8 cellular contexts compared by ENCODE assay signal in genomic region chr15:76384409-76384808, GRCh38.
"Had no signal": no experiment of that assay in that cellular context is flagged by ENCODE, and none has a peak within 500 bp of the region (broad histone marks: within the 10 kb centered on the region; RNA-seq: fewer than 3 reads in every experiment).

No MANE protein-coding gene starts in this region.

- DNase-seq: GDM1, GF-D8 had no signal

- ATAC-seq: GM12878 had no signal

- FAIRE-seq: G401.6, GM12878, GM12891, GM12892, GM18507, GM19239 had no signal

- H3K4me3 ChIP-seq: GM12878 had no signal
